8 cellular contexts compared by ENCODE assay signal in the genomic region with DNA sequence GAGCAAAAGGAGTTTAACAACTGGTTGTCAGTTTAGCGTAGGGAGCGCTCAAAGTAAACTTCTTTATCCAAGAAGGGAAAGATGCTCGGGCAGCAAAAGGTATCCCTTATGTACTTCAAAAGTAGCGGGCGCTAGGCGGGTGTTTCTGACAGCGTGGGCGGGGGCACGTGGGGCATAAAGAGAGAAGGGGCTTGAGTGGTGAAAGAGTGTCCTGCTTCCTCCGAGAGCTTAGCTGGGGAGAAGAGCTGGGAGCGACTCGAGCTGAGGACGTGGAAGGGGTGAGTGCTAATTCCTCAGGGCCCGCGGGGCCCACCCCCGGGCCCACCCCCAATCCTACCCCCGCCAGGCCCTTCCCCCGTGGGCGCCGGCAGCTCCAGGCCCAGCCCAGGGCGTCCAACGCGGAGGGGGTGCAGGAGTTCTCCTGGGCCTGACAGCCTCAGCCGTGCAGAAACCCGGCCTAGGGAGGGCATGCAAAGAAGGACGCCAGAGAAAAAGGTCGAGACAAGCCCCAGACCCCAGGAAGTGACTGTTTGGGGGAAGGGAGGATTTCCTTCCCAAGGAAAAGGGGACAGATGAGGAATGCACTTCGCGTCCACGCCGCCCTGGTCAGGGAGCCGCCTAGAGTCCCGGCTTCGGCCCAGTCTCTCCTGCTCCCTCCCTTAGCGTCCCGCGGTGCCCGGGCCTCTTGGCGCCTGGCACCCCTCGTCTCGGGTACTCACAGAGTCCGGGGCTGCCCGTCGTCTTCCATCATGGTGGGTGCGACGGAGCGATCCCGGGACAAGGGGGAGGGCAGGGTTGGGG. TPM values are rescaled to one million over a fixed set of nuclear protein-coding genes. Genes with fewer than 3 reads are reported as not detected.
DNase-seq lines count a peak whose midpoint lies in the region; ATAC-seq and TF ChIP-seq lines count a peak whose summit lies in the region.

No MANE protein-coding gene starts in this region.

- TF ChIP-seq POLR2A in stomach (IDR thresholded peaks at IDR 0.05) = no peak

- TF ChIP-seq EP300 in stomach (IDR thresholded peaks at IDR 0.05) = no peak

- H3K4me3 Mint-ChIP-seq in H9 (peak overlapping the region; percentile 88 to 94), nephron progenitor cell (peak overlapping the region; percentile 92)
- H3K4me3 Mint-ChIP-seq in activated T-cell treated with anti-CD3 and anti-CD28 coated beads, Interleukin-2, amount 50 U/mL, for 72 hours = peak overlapping the region; percentile 88 to 97

- no peak overlapping the region for H2BK120ac ChIP-seq in H9 (ENCODE audit: low read depth, low read length, poor library complexity, severe bottlenecking)

- H3K4me1 ChIP-seq in DND-41 (ENCODE audit: insufficient read depth, low read length) = peaks cover 44% of the 10 kb centered on the region
- peaks cover 4% of the 10 kb centered on the region; the same call in 1 of the 2 replicates for H3K4me1 ChIP-seq in H9 (ENCODE audit: insufficient read depth, low read length)
- peaks cover 36 to 55% (median 44%) of the 10 kb centered on the region in 4 donors for H3K4me1 ChIP-seq in stomach

- no peaks in the 10 kb centered on the region for H3K27me3 ChIP-seq in DND-41 (ENCODE audit: insufficient read depth, low read length, poor library complexity)
- H3K27me3 ChIP-seq in H9 (ENCODE audit: insufficient read depth, low read length) = no peaks in the 10 kb centered on the region
- no peaks in the 10 kb centered on the region for H3K27me3 ChIP-seq in stomach

- no peak overlapping the region for H2BK12ac ChIP-seq in H9 (ENCODE audit: insufficient read length, low read depth, low read length)

- H3K9me3 ChIP-seq in DND-41 (ENCODE audit: insufficient read depth, low read length, severe bottlenecking) (no peaks in the 10 kb centered on the region), H9 (ENCODE audit: control insufficient read depth, low read depth, low read length) (no peaks in the 10 kb centered on the region), stomach (no peaks in the 10 kb centered on the region)

- H3K36me3 Mint-ChIP-seq in H9 (ENCODE audit: insufficient read depth in 1 of 3, low read depth in 3 of 3) (peaks cover 18 to 33% (median 25%) of the 10 kb centered on the region in 3 experiments), nephron progenitor cell (ENCODE audit: low read depth) (peaks cover 40% of the 10 kb centered on the region)
- peaks cover 14 to 35% of the 10 kb centered on the region in 2 donors for H3K36me3 Mint-ChIP-seq in activated T-cell treated with anti-CD3 and anti-CD28 coated beads, Interleukin-2, amount 50 U/mL, for 72 hours (ENCODE audit: insufficient read depth in 2 of 2)

- no peaks in the 10 kb centered on the region for H3K79me1 ChIP-seq in H9 (ENCODE audit: insufficient read depth, low read depth, low read length, poor library complexity, severe bottlenecking)

- no peak overlapping the region for H3K18ac ChIP-seq in H9 (ENCODE audit: insufficient read length, low read depth, low read length)

- no CpG with 5 or more reads among the region's 48 CpGs for WGBS in H9 (ENCODE audit: extremely low coverage, insufficient read length, low lambda C conversion rate)
- 0 to 1% (median 0%) methylated on average over 20 to 48 of the region's 48 CpGs for WGBS in stomach, 5 donors

- intact Hi-C loops in stomach (cut with DNase I; ENCODE audit: low total_unique reads) = no loop called here

- H4K91ac ChIP-seq in H9 (ENCODE audit: insufficient read length, low read depth, low read length) = no peak overlapping the region

- H3K23me2 ChIP-seq in H9 (ENCODE audit: insufficient read length, low read depth, low read length, poor library complexity, severe bottlenecking) = peaks cover 4% of the 10 kb centered on the region

- H3K56ac ChIP-seq in H9 (ENCODE audit: insufficient read length, low read depth, low read length) = no peak overlapping the region

- peak overlapping the region; percentile 97 for H3K27ac ChIP-seq in DND-41 (ENCODE audit: low read length)
- H3K27ac ChIP-seq in H9 (ENCODE audit: insufficient read length, low read depth, low read length) = no peak overlapping the region
- peak overlapping the region; percentile 95 to 99 (median 98) for H3K27ac ChIP-seq in stomach

- H3K9me3 Mint-ChIP-seq in H9 = peaks cover 7 to 8% of the 10 kb centered on the region in 2 experiments
- H3K9me3 Mint-ChIP-seq in activated T-cell treated with anti-CD3 and anti-CD28 coated beads, Interleukin-2, amount 50 U/mL, for 72 hours = no peaks in the 10 kb centered on the region
- H3K9me3 Mint-ChIP-seq in nephron progenitor cell = peaks cover 16% of the 10 kb centered on the region

- H2BK5ac ChIP-seq in H9 (ENCODE audit: insufficient read length, low read length) = no peak overlapping the region

- no peak overlapping the region for H3K4ac ChIP-seq in H9 (ENCODE audit: low read depth, low read length)

- H4K5ac ChIP-seq in H9 (ENCODE audit: insufficient read length, low read depth, low read length) = no peak overlapping the region

- H2AFZ ChIP-seq in DND-41 (ENCODE audit: low read depth, low read length) (peak overlapping the region; percentile 86), H9 (ENCODE audit: low read length) (no peak overlapping the region)

- peaks cover 32% of the 10 kb centered on the region for H3K36me3 ChIP-seq in DND-41 (ENCODE audit: insufficient read depth, low read length)
- H3K36me3 ChIP-seq in stomach = peaks cover 0 to 3% (median 2%) of the 10 kb centered on the region in 4 donors

- no peak overlapping the region for H3K23ac ChIP-seq in H9 (ENCODE audit: insufficient read length, low read depth, low read length)

- no peak overlapping the region for H2AK5ac ChIP-seq in H9 (ENCODE audit: insufficient read length, low read length)

- DNase-seq in DND-41 (peak; percentile 54), H9 (peak; percentile 35), NCI-H82 treated with DMSO at 0.1 percent for 48 hours (lab: John Stamatoyannopoulos, UW; ENCODE audit: unreplicated experiment) (peak; percentile 12), fibroblast of gingiva (ENCODE audit: low read depth) (peak; percentile 63), nephron progenitor cell (peak; percentile 41), stomach (peak; percentile 34), NCI-H2107 treated with DMSO at 0.1 percent for 48 hours (lab: John Stamatoyannopoulos, UW; ENCODE audit: unreplicated experiment) (no peak)
- DNase-seq in activated T-cell treated with anti-CD3 and anti-CD28 coated beads, Interleukin-2, amount 50 U/mL, for 72 hours = peak; percentile 74 to 83

- peaks cover 35 to 36% of the 10 kb centered on the region in 2 experiments for H3K4me1 Mint-ChIP-seq in H9
- peaks cover 64% of the 10 kb centered on the region for H3K4me1 Mint-ChIP-seq in activated T-cell treated with anti-CD3 and anti-CD28 coated beads, Interleukin-2, amount 50 U/mL, for 72 hours (ENCODE audit: low read depth)
- peaks cover 49% of the 10 kb centered on the region for H3K4me1 Mint-ChIP-seq in nephron progenitor cell

- no peak overlapping the region for H2BK20ac ChIP-seq in H9 (ENCODE audit: low read depth, low read length, poor library complexity, severe bottlenecking)

- no peak overlapping the region for H2BK15ac ChIP-seq in H9 (ENCODE audit: low read depth, low read length)

- H3K27me3 Mint-ChIP-seq in H9 (ENCODE audit: low read depth) (no peaks in the 10 kb centered on the region; the same call in 1 of the 2 replicates), nephron progenitor cell (ENCODE audit: low read depth, poor library complexity) (peaks cover 4% of the 10 kb centered on the region)
- H3K27me3 Mint-ChIP-seq in activated T-cell treated with anti-CD3 and anti-CD28 coated beads, Interleukin-2, amount 50 U/mL, for 72 hours (ENCODE audit: low read depth) = no peaks in the 10 kb centered on the region

- H3K27ac Mint-ChIP-seq in H9 (peak overlapping the region; percentile 55 to 96 (median 71); a peak in 6 of 7 replicates), nephron progenitor cell (peak overlapping the region; percentile 79)
- peak overlapping the region; percentile 81 for H3K27ac Mint-ChIP-seq in activated T-cell treated with anti-CD3 and anti-CD28 coated beads, Interleukin-2, amount 50 U/mL, for 72 hours

- H3K79me2 ChIP-seq in DND-41 (ENCODE audit: insufficient read depth, low read length) (peaks cover 68% of the 10 kb centered on the region), H9 (ENCODE audit: insufficient read depth, low read length) (peaks cover 39% of the 10 kb centered on the region; the same call in 1 of the 2 replicates)

- H3T11ph ChIP-seq in H9 (ENCODE audit: low read length) = no peak overlapping the region

- ATAC-seq in DND-41 (ENCODE audit: insufficient read depth, low read depth) = peak; percentile 29
- peak; percentile 29 to 39 for ATAC-seq in activated T-cell treated with anti-CD3 and anti-CD28 coated beads, Interleukin-2, amount 50 U/mL, for 72 hours (replicated peaks in 1 of 2)

- peak overlapping the region; percentile 79 to 93 for H3K4me3 ChIP-seq in DND-41 (ENCODE audit: low read depth in 1 of 2, low read length in 2 of 2)
- H3K4me3 ChIP-seq in stomach = peak overlapping the region; percentile 67 to 88 (median 82)

- peak overlapping the region; percentile 89; the same call in 1 of the 2 replicates for H3K14ac ChIP-seq in H9 (ENCODE audit: insufficient read depth, low read length)

- H4K8ac ChIP-seq in H9 (replicated peaks; ENCODE audit: insufficient read length, low read depth, low read length) = no peak overlapping the region

- no peak for TF ChIP-seq CTCF in DND-41 (IDR thresholded peaks at IDR 0.05; ENCODE audit: borderline replicate concordance, extremely low read depth, low read length, poor library complexity, severe bottlenecking)
- TF ChIP-seq CTCF in H9 (conservative IDR thresholded peaks at IDR 0.05) = no peak
- TF ChIP-seq CTCF in nephron progenitor cell (IDR thresholded peaks at IDR 0.05) = no peak
- no peak for TF ChIP-seq CTCF in stomach (IDR thresholded peaks at IDR 0.05)

- H3K4me2 ChIP-seq in DND-41 (ENCODE audit: insufficient read depth, low read length) = peak overlapping the region; percentile 75
- peak overlapping the region; percentile 97 for H3K4me2 ChIP-seq in H9 (ENCODE audit: insufficient read depth, insufficient read length, low read length)

- H4K20me1 ChIP-seq in DND-41 (ENCODE audit: insufficient read depth, low read length) (peaks cover 37% of the 10 kb centered on the region), H9 (ENCODE audit: control insufficient read depth, insufficient read depth, insufficient read length) (no peaks in the 10 kb centered on the region)

- H3K9ac ChIP-seq in DND-41 (ENCODE audit: low read depth, low read length) (peak overlapping the region; percentile 95), H9 (ENCODE audit: extremely low read depth, insufficient read length, low read length) (peak overlapping the region; percentile 84)

RNA-seq across cellular contexts. Expression of a gene that starts 0.8 kb away (rescaled TPM):
- total RNA-seq in H9 (2021) (146 and 152 TPM in 2 replicates), stomach (100 to 1,000 TPM in 1 of 5 donors, 10 to 100 TPM in 4; 22.6 to 140 (median 49.6) TPM)
- total RNA-seq in activated T-cell treated with anti-CD3 and anti-CD28 coated beads, Interleukin-2, amount 50 U/mL, for 72 hours = 100 to 1,000 TPM; 201 to 224 TPM
- polyA plus RNA-seq in stomach = 10 to 100 TPM; 24.3 to 68.3 (median 29.0) TPM

RNA-seq across cellular contexts. Expression of a gene that starts 53.4 kb away (rescaled TPM):
- total RNA-seq in H9 (2021) (9.8 and 10.6 TPM in 2 replicates), stomach (100 to 1,000 TPM in 1 of 5 donors, 10 to 100 TPM in 3, not detected in 1; 12.3 to 177 (median 29.1) TPM)
- 100 to 1,000 TPM; 161 to 208 TPM for total RNA-seq in activated T-cell treated with anti-CD3 and anti-CD28 coated beads, Interleukin-2, amount 50 U/mL, for 72 hours
- 100 to 1,000 TPM in 1 of 3 donors, 10 to 100 TPM in 2; 47.7 to 128 (median 60.8) TPM for polyA plus RNA-seq in stomach

RNA-seq across cellular contexts. Expression of a gene that starts 55.3 kb away (rescaled TPM):
- total RNA-seq in H9 (2021) (11.1 and 11.4 TPM in 2 replicates), stomach (100 to 1,000 TPM in 1 of 5 donors, 10 to 100 TPM in 3, 1 to 10 TPM in 1; 8.4 to 113 (median 27.8) TPM)
- total RNA-seq in activated T-cell treated with anti-CD3 and anti-CD28 coated beads, Interleukin-2, amount 50 U/mL, for 72 hours = 10 to 100 TPM; 16.4 to 22.1 TPM
- polyA plus RNA-seq in stomach = 10 to 100 TPM; 18.9 to 37.8 (median 26.9) TPM
